33 cellular contexts compared by ENCODE assay signal in the genomic region with DNA sequence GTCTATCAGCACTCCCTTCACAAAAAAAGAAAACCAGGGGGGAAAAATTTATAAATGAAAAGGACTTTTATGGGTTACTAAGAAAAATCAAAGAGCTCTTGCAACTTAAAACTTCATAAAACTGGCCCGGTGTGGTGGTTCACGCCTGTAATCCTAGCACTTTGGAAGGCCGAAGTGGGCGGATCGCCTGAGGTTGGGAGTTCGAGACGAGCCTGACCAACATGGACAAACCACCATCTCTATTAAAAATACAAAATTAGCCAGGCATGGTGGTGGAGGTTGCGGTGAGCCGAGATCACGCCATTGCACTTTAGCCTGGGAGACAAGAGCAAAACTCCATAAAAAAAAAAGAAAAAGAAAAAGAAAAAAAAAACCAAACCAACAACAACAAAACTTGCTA. TPM values are rescaled to one million over a fixed set of nuclear protein-coding genes. Genes with fewer than 3 reads are reported as not detected.
"Had no signal": no experiment of that assay in that cellular context is flagged by ENCODE, and none has a peak within 500 bp of the region (broad histone marks: within the 10 kb centered on the region; RNA-seq: fewer than 3 reads in every experiment).

No MANE protein-coding gene starts in this region.

- H3K36me3 Mint-ChIP-seq: activated naive CD8-positive, alpha-beta T cell; T-cell had no signal

- H3K27ac Mint-ChIP-seq: activated B cell treated with CpG ODN at 0.5 μM for 24 hours; activated CD8-positive, alpha-beta T cell treated with anti-CD3 and anti-CD28 coated beads for 36 hours; activated naive CD8-positive, alpha-beta T cell; activated T-helper 17 cell treated with anti-CD3 and anti-CD28 coated beads, Interleukin-2, amount 50 U/mL, for 72 hours; T-cell; T-helper 1 cell treated with Interleukin-12 subunit alpha and Interleukin-12 subunit beta and Interleukin-4 antibody, amounts not matched to agents 30 μg/mL and 1 μg/mL, for 36 hours; T-helper 2 cell treated with Interferon-gamma antibody and Interleukin-4, amounts not matched to agents 5 μg/mL and 100 μg/mL, for 36 hours had no signal

- ATAC-seq: activated CD4-positive, CD25-positive, alpha-beta regulatory T cell treated with anti-CD3 and anti-CD28 coated beads, Interleukin-2, amount 50 U/mL, for 24 hours; activated CD8-positive, alpha-beta T cell treated with anti-CD3 and anti-CD28 coated beads for 36 hours; activated T-cell treated with anti-CD3 and anti-CD28 coated beads, Interleukin-2, amount 50 U/mL, for 4 hours; activated T-helper 17 cell treated with anti-CD3 and anti-CD28 coated beads, Interleukin-2, amount 50 U/mL, for 72 hours; gastroesophageal sphincter; T-cell had no signal

- H3K27ac ChIP-seq: epithelial cell of prostate, esophagus squamous epithelium, gastroesophageal sphincter, WERI-Rb-1 had no signal

- H3K4me1 Mint-ChIP-seq: activated T-helper 17 cell treated with anti-CD3 and anti-CD28 coated beads, Interleukin-2, amount 50 U/mL, for 72 hours had no signal

- H3K4me3 Mint-ChIP-seq: activated B cell treated with CpG ODN at 0.5 μM for 24 hours; activated CD8-positive, alpha-beta T cell treated with anti-CD3 and anti-CD28 coated beads for 36 hours; activated T-cell treated with anti-CD3 and anti-CD28 coated beads, Interleukin-2, amount 50 U/mL, for 4 hours; activated T-helper 17 cell treated with anti-CD3 and anti-CD28 coated beads, Interleukin-2, amount 50 U/mL, for 72 hours; T-helper 1 cell treated with Interleukin-12 subunit alpha and Interleukin-12 subunit beta and Interleukin-4 antibody, amounts not matched to agents 30 μg/mL and 1 μg/mL, for 36 hours; T-helper 2 cell treated with Interferon-gamma antibody and Interleukin-4, amounts not matched to agents 5 μg/mL and 100 μg/mL, for 36 hours had no signal

- DNase-seq: activated B cell treated with CpG ODN at 0.5 μM for 24 hours; activated CD4-positive, alpha-beta T cell treated with anti-CD3 and anti-CD28 coated beads for 48 hours; activated CD4-positive, alpha-beta T cell treated with anti-CD3 and anti-CD28 coated beads, Interleukin-2, amount 50 U/mL, for 1 hour; activated CD4-positive, alpha-beta T cell treated with anti-CD3 and anti-CD28 coated beads, Interleukin-2, amount 50 U/mL, for 48 hours; activated CD8-positive, alpha-beta memory T cell treated with anti-CD3 and anti-CD28 coated beads for 24 hours; activated CD8-positive, alpha-beta T cell treated with anti-CD3 and anti-CD28 coated beads for 36 hours; activated effector memory CD4-positive, alpha-beta T cell treated with Interleukin-2 at 50 U/mL for 16 hours; activated gamma-delta T cell treated with Interleukin-2 at 50 U/mL for 16 hours; activated naive CD4-positive, alpha-beta T cell treated with anti-CD3 and anti-CD28 coated beads, Interleukin-2, amount 50 U/mL, for 16 hours; activated naive CD4-positive, alpha-beta T cell treated with Interleukin-2 at 50 U/mL for 16 hours; activated T-cell treated with anti-CD3 and anti-CD28 coated beads, Interleukin-2, amount 50 U/mL, for 4 hours; amniotic stem cell; cortex of kidney; dermis blood vessel endothelial cell; effector CD8-positive, alpha-beta T cell; esophagus squamous epithelium; foreskin melanocyte; T-cell; T1000; WERI-Rb-1 had no signal

- H3K36me3 ChIP-seq: esophagus squamous epithelium, gastroesophageal sphincter, WERI-Rb-1 had no signal

- H3K9me3 ChIP-seq: esophagus squamous epithelium, gastroesophageal sphincter had no signal

RNA-seq across cellular contexts. Expression of a gene that starts 1.7 kb away (rescaled TPM):
- total RNA-seq: activated B cell treated with CpG ODN at 0.5 μM for 24 hours; activated CD8-positive, alpha-beta T cell treated with anti-CD3 and anti-CD28 coated beads for 36 hours; activated T-cell treated with anti-CD3 and anti-CD28 coated beads, Interleukin-2, amount 50 U/mL, for 4 hours; activated T-helper 17 cell treated with anti-CD3 and anti-CD28 coated beads, Interleukin-2, amount 50 U/mL, for 72 hours; astrocyte; chondrocyte; dermis blood vessel endothelial cell; endothelial cell of umbilical vein; esophagus squamous epithelium; fibroblast of lung; fibroblast of villous mesenchyme; glomerular endothelial cell; T-cell had no signal
- polyA plus RNA-seq: endothelial cell of umbilical vein, fibroblast of lung had no signal
